ENCODE assay signal across 1 cellular context in the genomic region with DNA sequence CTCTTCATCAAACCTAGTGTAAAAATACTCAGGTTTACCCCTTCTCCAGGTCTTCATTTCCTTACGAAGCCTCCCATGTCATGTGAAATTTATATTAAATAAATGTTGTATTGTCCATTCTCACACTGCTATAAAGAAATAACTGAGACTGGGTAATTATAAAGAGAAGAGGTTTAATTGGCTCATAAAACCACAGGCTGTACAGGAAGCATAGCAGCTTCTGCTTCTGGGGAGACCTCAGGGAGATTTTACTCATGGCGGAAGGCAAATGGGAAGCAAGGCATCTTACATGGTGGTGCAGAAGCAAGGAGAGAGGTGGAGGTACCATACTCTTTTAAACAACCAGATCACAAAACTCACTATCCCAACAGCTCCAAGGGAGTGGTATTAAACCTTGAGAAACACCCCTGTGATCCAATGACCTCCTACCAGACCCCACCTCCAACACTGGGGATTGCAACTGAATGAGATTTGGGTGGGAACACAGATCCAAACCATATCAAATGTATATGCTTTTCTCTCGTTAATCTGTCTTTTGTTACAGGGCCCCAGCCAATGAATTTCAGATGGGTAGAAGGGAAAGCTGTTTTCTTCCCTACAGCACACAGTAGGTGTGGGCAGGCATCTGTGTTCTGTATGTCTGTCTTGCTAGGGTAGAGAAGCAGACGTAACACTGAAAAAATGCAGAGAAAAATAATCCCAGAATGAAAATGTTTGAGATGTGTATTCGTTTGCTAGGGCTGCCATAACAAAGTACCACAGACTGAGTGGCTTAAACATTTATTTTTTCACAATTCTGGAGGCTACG.
TF ChIP-seq lines count a peak whose summit lies in the region.

No MANE protein-coding gene starts in this region.

TF ChIP-seq in K562, 482 proteins besides CTCF, POLR2A, EP300 and RAD21 (continued from another document):
- TF ChIP-seq, protein P1, sequence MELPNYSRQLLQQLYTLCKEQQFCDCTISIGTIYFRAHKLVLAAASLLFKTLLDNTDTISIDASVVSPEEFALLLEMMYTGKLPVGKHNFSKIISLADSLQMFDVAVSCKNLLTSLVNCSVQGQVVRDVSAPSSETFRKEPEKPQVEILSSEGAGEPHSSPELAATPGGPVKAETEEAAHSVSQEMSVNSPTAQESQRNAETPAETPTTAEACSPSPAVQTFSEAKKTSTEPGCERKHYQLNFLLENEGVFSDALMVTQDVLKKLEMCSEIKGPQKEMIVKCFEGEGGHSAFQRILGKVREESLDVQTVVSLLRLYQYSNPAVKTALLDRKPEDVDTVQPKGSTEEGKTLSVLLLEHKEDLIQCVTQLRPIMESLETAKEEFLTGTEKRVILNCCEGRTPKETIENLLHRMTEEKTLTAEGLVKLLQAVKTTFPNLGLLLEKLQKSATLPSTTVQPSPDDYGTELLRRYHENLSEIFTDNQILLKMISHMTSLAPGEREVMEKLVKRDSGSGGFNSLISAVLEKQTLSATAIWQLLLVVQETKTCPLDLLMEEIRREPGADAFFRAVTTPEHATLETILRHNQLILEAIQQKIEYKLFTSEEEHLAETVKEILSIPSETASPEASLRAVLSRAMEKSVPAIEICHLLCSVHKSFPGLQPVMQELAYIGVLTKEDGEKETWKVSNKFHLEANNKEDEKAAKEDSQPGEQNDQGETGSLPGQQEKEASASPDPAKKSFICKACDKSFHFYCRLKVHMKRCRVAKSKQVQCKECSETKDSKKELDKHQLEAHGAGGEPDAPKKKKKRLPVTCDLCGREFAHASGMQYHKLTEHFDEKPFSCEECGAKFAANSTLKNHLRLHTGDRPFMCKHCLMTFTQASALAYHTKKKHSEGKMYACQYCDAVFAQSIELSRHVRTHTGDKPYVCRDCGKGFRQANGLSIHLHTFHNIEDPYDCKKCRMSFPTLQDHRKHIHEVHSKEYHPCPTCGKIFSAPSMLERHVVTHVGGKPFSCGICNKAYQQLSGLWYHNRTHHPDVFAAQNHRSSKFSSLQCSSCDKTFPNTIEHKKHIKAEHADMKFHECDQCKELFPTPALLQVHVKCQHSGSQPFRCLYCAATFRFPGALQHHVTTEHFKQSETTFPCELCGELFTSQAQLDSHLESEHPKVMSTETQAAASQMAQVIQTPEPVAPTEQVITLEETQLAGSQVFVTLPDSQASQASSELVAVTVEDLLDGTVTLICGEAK (IDR thresholded peaks at IDR 0.05): no peak
- TF ChIP-seq, protein P1 (CRISPR knock-in tag; IDR thresholded peaks at IDR 0.05): no peak
- TF ChIP-seq ZNF79 (CRISPR knock-in tag; IDR thresholded peaks at IDR 0.05; ENCODE audit: low read depth) (no peak), ZKSCAN1 (IDR thresholded peaks at IDR 0.05; ENCODE audit: low read depth, low read length) (peak; percentile 91), ZNF232 (CRISPR knock-in tag; IDR thresholded peaks at IDR 0.05) (no peak)
